Comparison of ENCODE assay signal across 10 cellular contexts in genomic region chr14:21536395-21537087, GRCh38. TPM values are rescaled to one million over a fixed set of nuclear protein-coding genes. Genes with fewer than 3 reads are reported as not detected.
A peak's percentile ranks its signal among the peaks of the same experiment; 100 is the strongest.
DNase-seq lines count a peak whose midpoint lies in the region; ATAC-seq and TF ChIP-seq lines count a peak whose summit lies in the region.
"Had no signal": no experiment of that assay in that cellular context is flagged by ENCODE, and none has a peak within 500 bp of the region (broad histone marks: within the 10 kb centered on the region; RNA-seq: fewer than 3 reads in every experiment).

No MANE protein-coding gene starts in this region.

- ATAC-seq in GM19397 (IDR thresholded peaks at IDR 0.05; ENCODE audit: unreplicated experiment) (no peak), HG02798 (IDR thresholded peaks at IDR 0.05; ENCODE audit: poor library complexity, unreplicated experiment) (no peak)

- no peaks in the 10 kb centered on the region for H3K79me2 ChIP-seq in mammary epithelial cell (ENCODE audit: insufficient read depth, low read length)

- CTCF ChIA-PET in mammary epithelial cell (lab: Charles Lee; ENCODE audit: low non-redundant PET) = no interaction called here

- H3K9me3 ChIP-seq in HUES48 (ENCODE audit: control insufficient read depth, insufficient read depth, low read length) (no peaks in the 10 kb centered on the region), mammary epithelial cell (replicated peaks; ENCODE audit: insufficient read depth, low read length) (no peaks in the 10 kb centered on the region), skeletal muscle satellite cell (replicated peaks; ENCODE audit: low read length) (no peaks in the 10 kb centered on the region), MG63 (no peaks in the 10 kb centered on the region)

- in situ Hi-C loops in mammary epithelial cell (cut with MboI; ENCODE audit: low sequenced_read_pairs in 2 of 2) = no loop called here

- H3K4me1 ChIP-seq in HUES48 (ENCODE audit: control insufficient read depth, insufficient read depth, low read length) (peaks cover 40% of the 10 kb centered on the region), mammary epithelial cell (ENCODE audit: insufficient read depth, low read length) (no peaks in the 10 kb centered on the region), skeletal muscle satellite cell (ENCODE audit: control insufficient read depth, insufficient read depth, low read length) (peaks cover 7% of the 10 kb centered on the region)

- peak overlapping the region; percentile 74 for H3K9ac ChIP-seq in HUES48 (ENCODE audit: low read depth, low read length)
- H3K9ac ChIP-seq in mammary epithelial cell (ENCODE audit: insufficient read depth, low read length) = no peak overlapping the region
- no peak overlapping the region for H3K9ac ChIP-seq in skeletal muscle satellite cell (ENCODE audit: low read depth, low read length)

- no peak for TF ChIP-seq CTCF in mammary epithelial cell (conservative IDR thresholded peaks at IDR 0.05 in 1 of 2, IDR thresholded peaks at IDR 0.05 in 1 of 2; ENCODE audit: extremely low read depth in 1 of 2, insufficient read depth in 1 of 2, low read depth in 1 of 2, low read length in 2 of 2)

- 5% methylated on average over 18 of the region's 26 CpGs for whole genome bisulfite sequencing in mammary epithelial cell (ENCODE audit: low coverage, missing lambda C conversion rate)

- dilution Hi-C loops in mammary epithelial cell (cut with HindIII; ENCODE audit: low sequenced_read_pairs) = no loop called here

- H3K27me3 ChIP-seq in HUES48 (ENCODE audit: control insufficient read depth, insufficient read depth, low read length) (no peaks in the 10 kb centered on the region), mammary epithelial cell (ENCODE audit: insufficient read depth, low read length) (peaks cover 8% of the 10 kb centered on the region), layer of hippocampus (ENCODE audit: control insufficient read depth, insufficient read depth, low read length) (peaks cover 3% of the 10 kb centered on the region), skeletal muscle satellite cell (ENCODE audit: control insufficient read depth, insufficient read depth, low read length) (peaks cover 65% of the 10 kb centered on the region), MG63 (peaks cover 6% of the 10 kb centered on the region)

- H3K27ac ChIP-seq in HUES48 (ENCODE audit: low read depth, low read length) = peak overlapping the region; percentile 95
- H3K27ac ChIP-seq in mammary epithelial cell (ENCODE audit: insufficient read depth, low read depth, low read length) = no peak overlapping the region
- peak overlapping the region; percentile 68 for H3K27ac ChIP-seq in layer of hippocampus (ENCODE audit: low read depth, low read length)

- intact Hi-C loops in mammary epithelial cell (cut with micrococcal nuclease) = no loop called here

- no TSS peak for BruUV-seq in mammary epithelial cell (replicated peaks; lab: Mats Ljungman, UMichigan)

- no peaks in the 10 kb centered on the region for H4K20me1 ChIP-seq in mammary epithelial cell (ENCODE audit: insufficient read depth, low read length)

- H3K4me3 ChIP-seq in HUES48 (ENCODE audit: low read depth, low read length) (peak overlapping the region; percentile 92), mammary epithelial cell (replicated peaks in 1 of 3; ENCODE audit: insufficient read depth in 1 of 3, low read depth in 2 of 3, low read length in 3 of 3) (peak overlapping the region in 1 of 3 experiments; percentile 10), skeletal muscle satellite cell (ENCODE audit: low read length) (peak overlapping the region; percentile 2), MG63 (no peak overlapping the region)

- peaks cover 6% of the 10 kb centered on the region for H3K36me3 ChIP-seq in HUES48 (ENCODE audit: control insufficient read depth, insufficient read depth, low read length)
- no peaks in the 10 kb centered on the region for H3K36me3 ChIP-seq in mammary epithelial cell (ENCODE audit: insufficient read depth, low read length)
- no peaks in the 10 kb centered on the region for H3K36me3 ChIP-seq in skeletal muscle satellite cell (ENCODE audit: insufficient read depth, low read length)
- no peaks in the 10 kb centered on the region for H3K36me3 ChIP-seq in MG63

- H3K4me2 ChIP-seq in mammary epithelial cell (ENCODE audit: insufficient read depth, low read depth, low read length) = peak overlapping the region; percentile 65
- peak overlapping the region; percentile 54 for H3K4me2 ChIP-seq in skeletal muscle satellite cell (ENCODE audit: low read length)

- H2AFZ ChIP-seq in mammary epithelial cell (ENCODE audit: low read depth, low read length) = peak overlapping the region; percentile 81

- DNase-seq in mammary epithelial cell = no peak
- DNase-seq in MG63 = no peak
- DNase-seq in NCI-H2171 treated with DMSO at 0.1 percent for 48 hours (lab: John Stamatoyannopoulos, UW) = no peak
- DNase-seq: activated naive CD4-positive, alpha-beta T cell treated with anti-CD3 and anti-CD28 coated beads, Interleukin-2, amount 10 ng/mL, durations not matched to agents 7 days and 5 days had no signal

RNA-seq across cellular contexts. Expression of gene SALL2, which starts 10.4 kb away (rescaled TPM):
- total RNA-seq in mammary epithelial cell = 1 to 10 TPM; 3.2 to 3.3 TPM
- polyA plus RNA-seq in mammary epithelial cell = 2.1 TPM
- 9.1 TPM for polyA minus RNA-seq in mammary epithelial cell
- 0.25 and 0.87 TPM in 2 replicates for total RNA-seq in skeletal muscle satellite cell (2012; rRNA removed)
- total RNA-seq in MG63 (2014; rRNA removed; shearing (Covaris generic); ENCODE audit: low replicate concordance) = 0.36 and 0.81 TPM in 2 replicates

RNA-seq across cellular contexts. Expression of gene METTL3, which starts 25.4 kb away (rescaled TPM):
- 10 to 100 TPM; 40.3 to 43.3 TPM for total RNA-seq in mammary epithelial cell
- 69.3 TPM for polyA plus RNA-seq in mammary epithelial cell
- polyA minus RNA-seq in mammary epithelial cell = 59.5 TPM
- 58.8 and 64.2 TPM in 2 replicates for total RNA-seq in skeletal muscle satellite cell (2012; rRNA removed)
- 46.0 and 52.0 TPM in 2 replicates for total RNA-seq in MG63 (2014; rRNA removed; shearing (Covaris generic); ENCODE audit: low replicate concordance)

RNA-seq across cellular contexts. Expression of gene OR10G3, which starts 43.3 kb away (rescaled TPM):
- not detected for total RNA-seq in mammary epithelial cell
- not detected for polyA plus RNA-seq in mammary epithelial cell
- not detected for polyA minus RNA-seq in mammary epithelial cell
- total RNA-seq in skeletal muscle satellite cell (2012; rRNA removed) = not detected in 2 replicates
- not detected in 2 replicates for total RNA-seq in MG63 (2014; rRNA removed; shearing (Covaris generic); ENCODE audit: low replicate concordance)
- total RNA-seq: T-helper 1 cell treated with Interleukin-12 subunit alpha and Interleukin-12 subunit beta and Interleukin-4 antibody, amounts not matched to agents 30 ng/mL and 1 ng/mL, for 36 hours had no signal

RNA-seq across cellular contexts. Expression of gene TOX4, which starts 59.5 kb away (rescaled TPM):
- total RNA-seq in mammary epithelial cell = 10 to 100 TPM; 37.7 to 75.8 TPM
- polyA plus RNA-seq in mammary epithelial cell = 82.6 TPM
- 30.0 TPM for polyA minus RNA-seq in mammary epithelial cell
- total RNA-seq in skeletal muscle satellite cell (2012; rRNA removed) = 23.3 and 25.1 TPM in 2 replicates
- 26.9 and 75.1 TPM in 2 replicates for total RNA-seq in MG63 (2014; rRNA removed; shearing (Covaris generic); ENCODE audit: low replicate concordance)

RNA-seq across cellular contexts. Expression of gene RAB2B, which starts 59.8 kb away (rescaled TPM):
- 10 to 100 TPM; 17.6 to 21.8 TPM for total RNA-seq in mammary epithelial cell
- polyA plus RNA-seq in mammary epithelial cell = 8.0 TPM
- polyA minus RNA-seq in mammary epithelial cell = 7.1 TPM
- total RNA-seq in skeletal muscle satellite cell (2012; rRNA removed) = 12.4 and 16.8 TPM in 2 replicates
- total RNA-seq in MG63 (2014; rRNA removed; shearing (Covaris generic); ENCODE audit: low replicate concordance) = 6.5 and 7.2 TPM in 2 replicates
